Comparison of ENCODE assay signal across 8 cellular contexts in genomic region chr2:10659898-10660568, GRCh38. TPM values are rescaled to one million over a fixed set of nuclear protein-coding genes. Genes with fewer than 3 reads are reported as not detected.
A peak's percentile ranks its signal among the peaks of the same experiment; 100 is the strongest.
DNase-seq lines count a peak whose midpoint lies in the region; ATAC-seq and FAIRE-seq lines count a peak whose summit lies in the region.

No MANE protein-coding gene starts in this region.

- H3K4me1 Mint-ChIP-seq in activated T-helper 1 cell treated with anti-CD3 and anti-CD28 coated beads, Interleukin-12 subunit alpha, Interleukin-12 subunit beta, Interleukin-2, Interleukin-4 antibody, amounts not matched to agents 30 ng/mL and 10 ng/mL and 1 ng/mL, durations not matched to agents 14 hours and 24 hours and 36 hours (ENCODE audit: low read depth), result peaks cover 20% of the 10 kb centered on the region

- H3K9me3 Mint-ChIP-seq in activated T-helper 1 cell treated with anti-CD3 and anti-CD28 coated beads, Interleukin-12 subunit alpha, Interleukin-12 subunit beta, Interleukin-2, Interleukin-4 antibody, amounts not matched to agents 30 ng/mL and 10 ng/mL and 1 ng/mL, durations not matched to agents 14 hours and 24 hours and 36 hours, result no peaks in the 10 kb centered on the region

- peak; percentile 12 to 21 for DNase-seq in activated CD4-positive, alpha-beta T cell treated with anti-CD3 and anti-CD28 coated beads for 24 hours (ENCODE audit: low read depth in 2 of 2)
- DNase-seq in activated CD4-positive, alpha-beta T cell treated with anti-CD3 and anti-CD28 coated beads for 1 hour, result no peak
- DNase-seq in NCI-H774 (lab: John Stamatoyannopoulos, UW) (peak; percentile 21), frontal cortex (ENCODE audit: low spot score in 2 of 2) (peak; percentile 7 to 52), posterior cingulate gyrus (peak in 7 of 10 donors; percentile 29 to 89 (median 47)), NCI-H187 treated with DMSO at 0.1 percent for 48 hours (lab: John Stamatoyannopoulos, UW) (no peak)
- DNase-seq in activated T-helper 1 cell treated with anti-CD3 and anti-CD28 coated beads, Interleukin-12 subunit alpha, Interleukin-12 subunit beta, Interleukin-2, Interleukin-4 antibody, amounts not matched to agents 30 ng/mL and 10 ng/mL and 1 ng/mL, durations not matched to agents 14 hours and 24 hours and 36 hours (ENCODE audit: low spot score), result peak; percentile 23

- intact Hi-C loops in activated T-helper 1 cell treated with anti-CD3 and anti-CD28 coated beads, Interleukin-12 subunit alpha, Interleukin-12 subunit beta, Interleukin-2, Interleukin-4 antibody, amounts not matched to agents 30 ng/mL and 10 ng/mL and 1 ng/mL, durations not matched to agents 14 hours and 24 hours and 36 hours (cut with micrococcal nuclease), result loop anchor here (10.0 kb wide), 1 partner anchor 85 kb away; no protein-coding TSS in a partner anchor
- intact Hi-C loops in posterior cingulate gyrus (cut with DNase I), result no loop called here

- H3K27ac Mint-ChIP-seq in activated T-helper 1 cell treated with anti-CD3 and anti-CD28 coated beads, Interleukin-12 subunit alpha, Interleukin-12 subunit beta, Interleukin-2, Interleukin-4 antibody, amounts not matched to agents 30 ng/mL and 10 ng/mL and 1 ng/mL, durations not matched to agents 14 hours and 24 hours and 36 hours, result no peak overlapping the region

- ATAC-seq in HG02571 (IDR thresholded peaks at IDR 0.05; ENCODE audit: unreplicated experiment), result no peak

- FAIRE-seq in frontal cortex (lab: Jason Lieb, UNC), result no peak

- no peak overlapping the region for H3K4me3 Mint-ChIP-seq in activated T-helper 1 cell treated with anti-CD3 and anti-CD28 coated beads, Interleukin-12 subunit alpha, Interleukin-12 subunit beta, Interleukin-2, Interleukin-4 antibody, amounts not matched to agents 30 ng/mL and 10 ng/mL and 1 ng/mL, durations not matched to agents 14 hours and 24 hours and 36 hours

- no peaks in the 10 kb centered on the region for H3K27me3 Mint-ChIP-seq in activated T-helper 1 cell treated with anti-CD3 and anti-CD28 coated beads, Interleukin-12 subunit alpha, Interleukin-12 subunit beta, Interleukin-2, Interleukin-4 antibody, amounts not matched to agents 30 ng/mL and 10 ng/mL and 1 ng/mL, durations not matched to agents 14 hours and 24 hours and 36 hours (ENCODE audit: insufficient read depth)

- peaks cover 27% of the 10 kb centered on the region for H3K36me3 Mint-ChIP-seq in activated T-helper 1 cell treated with anti-CD3 and anti-CD28 coated beads, Interleukin-12 subunit alpha, Interleukin-12 subunit beta, Interleukin-2, Interleukin-4 antibody, amounts not matched to agents 30 ng/mL and 10 ng/mL and 1 ng/mL, durations not matched to agents 14 hours and 24 hours and 36 hours (ENCODE audit: low read depth)

RNA-seq across cellular contexts. Expression of gene NOL10, which starts 29.7 kb away (rescaled TPM):
- total RNA-seq in activated T-helper 1 cell treated with anti-CD3 and anti-CD28 coated beads, Interleukin-12 subunit alpha, Interleukin-12 subunit beta, Interleukin-2, Interleukin-4 antibody, amounts not matched to agents 30 ng/mL and 10 ng/mL and 1 ng/mL, durations not matched to agents 14 hours and 24 hours and 36 hours, result 47.0 and 48.2 TPM in 2 replicates
- 63.6 TPM for total RNA-seq in frontal cortex

Comparison
In these comparisons a context has a peak if more than half of its experiments do, and no peak if none do; other contexts are left out.
1. DNase-seq: peak in activated CD4-positive, alpha-beta T cell treated with anti-CD3 and anti-CD28 coated beads for 24 hours (2 of 2), NCI-H774 (single experiment), activated T-helper 1 cell treated with anti-CD3 and anti-CD28 coated beads, Interleukin-12 subunit alpha, Interleukin-12 subunit beta, Interleukin-2, Interleukin-4 antibody, amounts not matched to agents 30 ng/mL and 10 ng/mL and 1 ng/mL, durations not matched to agents 14 hours and 24 hours and 36 hours (single experiment), frontal cortex (2 of 2) and posterior cingulate gyrus (7 of 10); none in activated CD4-positive, alpha-beta T cell treated with anti-CD3 and anti-CD28 coated beads for 1 hour (single experiment) and NCI-H187 treated with DMSO at 0.1 percent for 48 hours (single experiment).